In the genomic region with DNA sequence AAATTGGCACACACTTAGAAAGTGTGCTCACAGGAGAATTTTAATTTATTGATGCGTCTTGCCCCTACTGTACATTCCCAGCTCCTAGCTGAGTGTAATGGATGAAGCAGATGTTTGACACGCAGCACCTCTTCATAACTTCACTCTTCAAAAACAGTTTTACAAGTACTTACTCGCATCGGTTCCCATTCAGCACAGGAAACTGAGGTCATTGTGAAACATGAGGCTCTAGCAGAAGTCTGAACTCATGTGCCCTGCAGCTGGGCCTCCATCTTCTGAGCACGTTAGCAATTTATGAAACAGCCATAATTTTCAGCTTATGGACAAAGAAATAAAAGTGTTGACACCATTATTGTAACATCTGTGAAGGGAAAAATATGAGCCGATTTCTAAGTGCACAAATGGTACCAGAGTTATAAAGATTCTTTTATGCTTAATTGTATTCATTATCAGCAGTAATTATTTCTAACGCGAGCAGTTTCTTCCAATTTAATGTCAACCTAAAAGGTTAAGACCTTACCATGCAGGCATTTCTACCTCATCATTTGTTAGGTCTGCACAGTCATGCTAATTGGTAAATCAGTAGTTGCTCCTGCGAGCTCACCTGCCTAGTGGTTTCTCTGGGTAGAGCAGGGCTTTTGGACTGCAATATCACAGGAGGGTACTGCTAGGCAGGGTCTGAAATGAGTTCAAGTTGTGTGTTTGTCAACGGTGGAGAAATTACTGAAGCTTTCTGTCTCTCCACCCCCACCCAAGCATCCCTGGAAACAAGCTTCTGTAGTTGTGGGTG, we compare ENCODE assay signal across 16 cellular contexts.
A peak's percentile ranks its signal among the peaks of the same experiment; 100 is the strongest.
DNase-seq lines count a peak whose midpoint lies in the region; ATAC-seq and TF ChIP-seq lines count a peak whose summit lies in the region.
"Had no signal": no experiment of that assay in that cellular context is flagged by ENCODE, and none has a peak within 500 bp of the region (broad histone marks: within the 10 kb centered on the region; RNA-seq: fewer than 3 reads in every experiment).

No MANE protein-coding gene starts in this region.

- no peaks in the 10 kb centered on the region for H3K36me3 Mint-ChIP-seq in activated naive CD4-positive, alpha-beta T cell treated with anti-CD3 and anti-CD28 coated beads, Interleukin-2, amount 10 ng/mL, durations not matched to agents 7 days and 5 days
- H3K36me3 Mint-ChIP-seq in neural progenitor cell: no peaks in the 10 kb centered on the region
- H3K36me3 Mint-ChIP-seq: naive B cell had no signal

- H4K20me1 ChIP-seq in neural progenitor cell (ENCODE audit: low read depth): no peaks in the 10 kb centered on the region

- no peak for TF ChIP-seq POLR2A in upper lobe of left lung (IDR thresholded peaks at IDR 0.05)

- peaks cover 23% of the 10 kb centered on the region for H3K4me1 Mint-ChIP-seq in activated naive CD4-positive, alpha-beta T cell treated with anti-CD3 and anti-CD28 coated beads, Interleukin-2, amount 10 ng/mL, durations not matched to agents 7 days and 5 days
- H3K4me1 Mint-ChIP-seq in neural progenitor cell: peaks cover 3% of the 10 kb centered on the region
- H3K4me1 Mint-ChIP-seq: naive B cell had no signal

- no peak for ATAC-seq in HG02981 (IDR thresholded peaks at IDR 0.05; ENCODE audit: unreplicated experiment)
- no peak for ATAC-seq in upper lobe of left lung (ENCODE audit: low FRiP score in 2 of 2)
- ATAC-seq: right lobe of liver had no signal

- H3K4me1 ChIP-seq in neural progenitor cell (no peaks in the 10 kb centered on the region), upper lobe of left lung (no peaks in the 10 kb centered on the region)
- H3K4me1 ChIP-seq in effector memory CD4-positive, alpha-beta T cell (ENCODE audit: control insufficient read depth, insufficient read depth, low read length, poor library complexity, severe bottlenecking): no peaks in the 10 kb centered on the region
- H3K4me1 ChIP-seq: right lobe of liver, SJCRH30 had no signal

- no peaks in the 10 kb centered on the region for H3K9me3 ChIP-seq in SK-N-MC (ENCODE audit: low read depth, low read length)
- no peaks in the 10 kb centered on the region for H3K9me3 ChIP-seq in neural progenitor cell (ENCODE audit: low read depth)
- no peaks in the 10 kb centered on the region for H3K9me3 ChIP-seq in upper lobe of left lung
- H3K9me3 ChIP-seq in effector memory CD4-positive, alpha-beta T cell (ENCODE audit: control insufficient read depth, low read length): no peaks in the 10 kb centered on the region
- H3K9me3 ChIP-seq: right lobe of liver, SJCRH30 had no signal

- peak overlapping the region; percentile 50 for H3K27ac Mint-ChIP-seq in activated naive CD4-positive, alpha-beta T cell treated with anti-CD3 and anti-CD28 coated beads, Interleukin-2, amount 10 ng/mL, durations not matched to agents 7 days and 5 days
- no peak overlapping the region for H3K27ac Mint-ChIP-seq in neural progenitor cell
- H3K27ac Mint-ChIP-seq: stimulated activated naive CD8-positive, alpha-beta T cell treated with anti-CD3 and anti-CD28 coated beads, Interleukin-15, Interleukin-2, amounts not matched to agents 100 ng/mL and 50 ng/mL, for 24 hours had no signal

- no peak overlapping the region for H3K27ac ChIP-seq in SK-N-MC
- no peak overlapping the region for H3K27ac ChIP-seq in neural progenitor cell
- H3K27ac ChIP-seq in upper lobe of left lung: no peak overlapping the region
- H3K27ac ChIP-seq in effector memory CD4-positive, alpha-beta T cell (ENCODE audit: insufficient read depth, low read length, poor library complexity, severe bottlenecking): no peak overlapping the region
- H3K27ac ChIP-seq: right lobe of liver, SJCRH30 had no signal

- H3K79me2 ChIP-seq in neural progenitor cell (ENCODE audit: low read depth): no peaks in the 10 kb centered on the region

- CTCF ChIA-PET in activated naive CD4-positive, alpha-beta T cell treated with anti-CD3 and anti-CD28 coated beads, Interleukin-2, amount 10 ng/mL, durations not matched to agents 7 days and 5 days (lab: Charles Lee): interaction anchor here (0.7 kb wide), 1 partner anchor 28 kb away, joined by 3 read pairs; no protein-coding TSS in a partner anchor

- H3K36me3 ChIP-seq in H7 (replicated peaks; ENCODE audit: control insufficient read depth, insufficient read depth, low read length) (no peaks in the 10 kb centered on the region), SK-N-MC (ENCODE audit: insufficient read depth, low read length) (no peaks in the 10 kb centered on the region), neural progenitor cell (no peaks in the 10 kb centered on the region), upper lobe of left lung (no peaks in the 10 kb centered on the region)
- no peaks in the 10 kb centered on the region for H3K36me3 ChIP-seq in effector memory CD4-positive, alpha-beta T cell (ENCODE audit: control insufficient read depth, insufficient read depth, low read length)
- H3K36me3 ChIP-seq: right lobe of liver, SJCRH30 had no signal

- H3K4me3 ChIP-seq in H7 (ENCODE audit: insufficient read depth, low read depth, low read length) (no peak overlapping the region), SK-N-MC (no peak overlapping the region), neural progenitor cell (no peak overlapping the region), upper lobe of left lung (no peak overlapping the region)
- H3K4me3 ChIP-seq in effector memory CD4-positive, alpha-beta T cell (ENCODE audit: insufficient read depth, low read depth, low read length, poor library complexity, severe bottlenecking): no peak overlapping the region
- H3K4me3 ChIP-seq: right lobe of liver, SJCRH30 had no signal

- no peak overlapping the region for H3K4me3 Mint-ChIP-seq in activated naive CD4-positive, alpha-beta T cell treated with anti-CD3 and anti-CD28 coated beads, Interleukin-2, amount 10 ng/mL, durations not matched to agents 7 days and 5 days
- no peak overlapping the region for H3K4me3 Mint-ChIP-seq in neural progenitor cell
- H3K4me3 Mint-ChIP-seq: naive B cell; stimulated activated naive CD8-positive, alpha-beta T cell treated with anti-CD3 and anti-CD28 coated beads, Interleukin-15, Interleukin-2, amounts not matched to agents 100 ng/mL and 50 ng/mL, for 24 hours had no signal

- no peak overlapping the region for H3K4me2 ChIP-seq in neural progenitor cell

- H3F3A ChIP-seq in neural progenitor cell (ENCODE audit: low read depth): no peaks in the 10 kb centered on the region

- TF ChIP-seq CTCF in neural progenitor cell (IDR thresholded peaks at IDR 0.05) (peak; percentile 12), upper lobe of left lung (IDR thresholded peaks at IDR 0.05) (no peak)

- peaks cover 4% of the 10 kb centered on the region for H3K9me3 Mint-ChIP-seq in activated naive CD4-positive, alpha-beta T cell treated with anti-CD3 and anti-CD28 coated beads, Interleukin-2, amount 10 ng/mL, durations not matched to agents 7 days and 5 days
- H3K9me3 Mint-ChIP-seq in neural progenitor cell: peaks cover 2% of the 10 kb centered on the region
- H3K9me3 Mint-ChIP-seq: stimulated activated naive CD8-positive, alpha-beta T cell treated with anti-CD3 and anti-CD28 coated beads, Interleukin-15, Interleukin-2, amounts not matched to agents 100 ng/mL and 50 ng/mL, for 24 hours had no signal

- TF ChIP-seq EP300 in upper lobe of left lung (IDR thresholded peaks at IDR 0.05): no peak

- WGBS in upper lobe of left lung, 2 donors: 49 to 50% methylated on average over 10 of the region's 10 CpGs

- no peak overlapping the region for H2AFZ ChIP-seq in neural progenitor cell (replicated peaks)

- DNase-seq in activated naive CD4-positive, alpha-beta T cell treated with anti-CD3 and anti-CD28 coated beads, Interleukin-2, amount 10 ng/mL, durations not matched to agents 7 days and 5 days: no peak
- DNase-seq in activated naive CD4-positive, alpha-beta T cell treated with anti-CD3 and anti-CD28 coated beads, Interleukin-2, amount 50 U/mL, for 16 hours: no peak
- DNase-seq in H7 (peak; percentile 49), SK-N-MC (ENCODE audit: low read depth, low spot score) (peak; percentile 20), neural progenitor cell (ENCODE audit: low spot score) (no peak), upper lobe of left lung (no peak)
- no peak for DNase-seq in effector memory CD4-positive, alpha-beta T cell
- DNase-seq: activated T-cell treated with anti-CD3 and anti-CD28 coated beads, Interleukin-2, amount 50 U/mL, for 48 hours; DMS79 treated with DMSO at 0.1 percent for 48 hours; naive B cell; NCI-H187; NCI-H748 treated with DMSO at 0.1 percent for 48 hours; right lobe of liver; SJCRH30 had no signal

- H3K27me3 ChIP-seq in H7 (ENCODE audit: control insufficient read depth, insufficient read depth, low read length): no peaks in the 10 kb centered on the region
- H3K27me3 ChIP-seq in neural progenitor cell: no peaks in the 10 kb centered on the region
- H3K27me3 ChIP-seq in upper lobe of left lung: no peaks in the 10 kb centered on the region
- H3K27me3 ChIP-seq in effector memory CD4-positive, alpha-beta T cell (replicated peaks; ENCODE audit: control insufficient read depth, insufficient read depth, low read length, poor library complexity, severe bottlenecking): no peaks in the 10 kb centered on the region
- H3K27me3 ChIP-seq: right lobe of liver, SJCRH30 had no signal

- H3K9ac ChIP-seq in SK-N-MC (ENCODE audit: insufficient read length) (no peak overlapping the region), neural progenitor cell (no peak overlapping the region)

- H3K27me3 Mint-ChIP-seq in activated naive CD4-positive, alpha-beta T cell treated with anti-CD3 and anti-CD28 coated beads, Interleukin-2, amount 10 ng/mL, durations not matched to agents 7 days and 5 days: no peaks in the 10 kb centered on the region
- H3K27me3 Mint-ChIP-seq in neural progenitor cell (ENCODE audit: insufficient read depth, low read depth): peaks cover 3% of the 10 kb centered on the region
- H3K27me3 Mint-ChIP-seq: stimulated activated naive CD8-positive, alpha-beta T cell treated with anti-CD3 and anti-CD28 coated beads, Interleukin-15, Interleukin-2, amounts not matched to agents 100 ng/mL and 50 ng/mL, for 24 hours had no signal

Comparison
In these comparisons a context has a peak if more than half of its experiments do, and no peak if none do; other contexts are left out.
1. DNase-seq: peak in H7 (single experiment) and SK-N-MC (single experiment); none in activated naive CD4-positive, alpha-beta T cell treated with anti-CD3 and anti-CD28 coated beads, Interleukin-2, amount 10 ng/mL, durations not matched to agents 7 days and 5 days (single experiment), activated naive CD4-positive, alpha-beta T cell treated with anti-CD3 and anti-CD28 coated beads, Interleukin-2, amount 50 U/mL, for 16 hours (single experiment), neural progenitor cell (single experiment), upper lobe of left lung (0 of 2) and effector memory CD4-positive, alpha-beta T cell (0 of 3).